Comparison of ENCODE assay signal across 30 cellular contexts in genomic region chr3:195866686-195867511, GRCh38. TPM values are rescaled to one million over a fixed set of nuclear protein-coding genes. Genes with fewer than 3 reads are reported as not detected.
"Had no signal": no experiment of that assay in that cellular context is flagged by ENCODE, and none has a peak within 500 bp of the region (broad histone marks: within the 10 kb centered on the region; RNA-seq: fewer than 3 reads in every experiment).

No MANE protein-coding gene starts in this region.

- ATAC-seq: esophagus mucosa, gastroesophageal sphincter, heart left ventricle, left cardiac atrium, left lung, mucosa of descending colon had no signal

- H3K9me3 ChIP-seq: gastroesophageal sphincter, heart left ventricle, left lung, mucosa of descending colon, prostate gland, right atrium auricular region, sigmoid colon, suprapubic skin, transverse colon, vagina had no signal

- H3K27ac ChIP-seq: epithelial cell of prostate, gastroesophageal sphincter, heart left ventricle, hepatocyte, left lung, parathyroid adenoma, prostate gland, right atrium auricular region, sigmoid colon, suprapubic skin, transverse colon, vagina had no signal

- H3K4me1 Mint-ChIP-seq: mesothelial cell of epicardium had no signal

- H3K79me2 ChIP-seq: hepatocyte, parathyroid adenoma had no signal

- H3K4me3 ChIP-seq: dorsolateral prefrontal cortex, gastroesophageal sphincter, heart left ventricle, hepatocyte, left lung, mucosa of descending colon, prostate gland, right atrium auricular region, sigmoid colon, suprapubic skin, transverse colon, vagina had no signal

- H3K27ac Mint-ChIP-seq: endodermal cell; mesothelial cell of epicardium; nephron progenitor cell; stimulated activated memory B cell treated with anti-CD40 and anti-IgM and Interleukin-4, amounts not matched to agents 10 μg/mL and 1 μg/mL and 100 μg/mL, for 72 hours; stimulated activated naive CD8-positive, alpha-beta T cell treated with anti-CD3 and anti-CD28 coated beads, Interleukin-15, Interleukin-2, amounts not matched to agents 100 ng/mL and 50 ng/mL, for 24 hours had no signal

- H3K4me2 ChIP-seq: hepatocyte had no signal

- H3K9ac ChIP-seq: parathyroid adenoma had no signal

- DNase-seq: cerebellar nuclear complex; dorsolateral prefrontal cortex; effector CD4-positive, alpha-beta T cell; endodermal cell; foreskin fibroblast; left cardiac atrium; mesenchymal stem cell; naive B cell; nephron progenitor cell; occipital lobe; stimulated activated CD4-positive, alpha-beta T cell treated with anti-CD3 and anti-CD28 coated beads, Interleukin-4, amount 100 ng/mL, for 4 hours; transverse colon had no signal

- H3K9me3 Mint-ChIP-seq: endodermal cell; mesothelial cell of epicardium; naive B cell; nephron progenitor cell; stimulated activated memory B cell treated with anti-CD40 and anti-IgM and Interleukin-4, amounts not matched to agents 10 μg/mL and 1 μg/mL and 100 μg/mL, for 72 hours; stimulated activated naive CD8-positive, alpha-beta T cell treated with anti-CD3 and anti-CD28 coated beads, Interleukin-15, Interleukin-2, amounts not matched to agents 100 ng/mL and 50 ng/mL, for 24 hours had no signal

- H3K4me3 Mint-ChIP-seq: endodermal cell; mesothelial cell of epicardium; naive B cell; nephron progenitor cell; stimulated activated memory B cell treated with anti-CD40 and anti-IgM and Interleukin-4, amounts not matched to agents 10 μg/mL and 1 μg/mL and 100 μg/mL, for 72 hours; stimulated activated naive CD8-positive, alpha-beta T cell treated with anti-CD3 and anti-CD28 coated beads, Interleukin-15, Interleukin-2, amounts not matched to agents 100 ng/mL and 50 ng/mL, for 24 hours had no signal

- H3K27me3 ChIP-seq: dorsolateral prefrontal cortex, gastroesophageal sphincter, heart left ventricle, hepatocyte, left lung, right atrium auricular region, sigmoid colon, suprapubic skin, transverse colon, vagina had no signal

- H3K4me1 ChIP-seq: parathyroid adenoma, prostate gland had no signal

- H2AFZ ChIP-seq: hepatocyte, parathyroid adenoma had no signal

- H3K27me3 Mint-ChIP-seq: naive B cell; stimulated activated memory B cell treated with anti-CD40 and anti-IgM and Interleukin-4, amounts not matched to agents 10 μg/mL and 1 μg/mL and 100 μg/mL, for 72 hours; stimulated activated naive CD8-positive, alpha-beta T cell treated with anti-CD3 and anti-CD28 coated beads, Interleukin-15, Interleukin-2, amounts not matched to agents 100 ng/mL and 50 ng/mL, for 24 hours had no signal

RNA-seq across cellular contexts. Expression of gene MUC4, which starts 55.2 kb away (rescaled TPM):
- total RNA-seq: left cardiac atrium, lower leg skin, lung microvascular endothelial cell, occipital lobe, suprapubic skin had no signal
